In the genomic region with DNA sequence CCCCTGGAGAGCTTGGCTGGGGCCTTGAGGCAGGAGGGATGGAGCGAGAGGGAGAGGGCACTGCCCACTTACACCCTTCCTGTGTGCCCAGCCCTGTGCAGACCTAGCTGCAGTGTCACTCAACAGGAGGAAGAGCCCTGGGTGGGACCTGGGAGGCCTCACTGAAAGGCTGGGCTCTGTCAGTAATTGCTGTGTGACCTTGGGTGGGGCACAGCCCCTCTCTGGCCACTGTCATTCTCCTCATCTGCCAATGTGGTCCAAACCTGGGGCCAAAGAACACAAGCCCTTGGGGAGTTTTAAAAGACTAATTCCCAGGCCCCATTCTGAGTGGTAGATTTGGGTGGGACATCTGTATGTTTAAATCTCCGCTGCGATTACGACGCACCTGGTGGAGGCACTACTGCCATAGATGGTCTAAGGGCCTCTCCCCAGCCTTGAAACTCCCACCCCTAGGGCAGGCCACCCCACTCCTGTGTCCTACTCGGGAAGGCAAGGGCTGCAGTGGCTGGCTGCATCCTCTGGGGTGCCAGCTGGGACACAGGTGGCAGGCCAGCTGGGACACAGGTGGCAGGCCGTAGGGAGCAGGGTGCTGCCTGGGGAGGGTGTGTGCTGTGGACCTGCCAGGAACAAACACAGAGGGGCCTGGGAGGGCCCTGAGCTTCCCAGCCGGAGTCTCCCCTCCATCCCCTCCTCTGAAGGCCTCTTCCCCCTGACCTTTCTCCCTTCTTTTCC, we compare ENCODE assay signal across 14 cellular contexts. TPM values are rescaled to one million over a fixed set of nuclear protein-coding genes. Genes with fewer than 3 reads are reported as not detected.
DNase-seq lines count a peak whose midpoint lies in the region; ATAC-seq, FAIRE-seq and TF ChIP-seq lines count a peak whose summit lies in the region.
"Had no signal": no experiment of that assay in that cellular context is flagged by ENCODE, and none has a peak within 500 bp of the region (broad histone marks: within the 10 kb centered on the region; RNA-seq: fewer than 3 reads in every experiment).

No MANE protein-coding gene starts in this region.

- TF ChIP-seq CTCF in Panc1 (IDR thresholded peaks at IDR 0.05) = no peak

- H3K9me3 ChIP-seq in Panc1 (ENCODE audit: control insufficient read depth, insufficient read depth, low read depth, low read length) (no peaks in the 10 kb centered on the region), small intestine (ENCODE audit: control insufficient read depth, low read depth) (no peaks in the 10 kb centered on the region)
- H3K9me3 ChIP-seq: upper lobe of left lung had no signal

- H3K27me3 ChIP-seq in Panc1 (ENCODE audit: control insufficient read depth, insufficient read depth, low read length) (no peaks in the 10 kb centered on the region), small intestine (ENCODE audit: control insufficient read depth in 2 of 2, insufficient read depth in 2 of 2, low read length in 2 of 2) (no peaks in the 10 kb centered on the region)
- H3K27me3 ChIP-seq: upper lobe of left lung had no signal

- WGBS in small intestine, 3 donors = 61 to 74% (median 65%) methylated on average over 8 of the region's 8 CpGs

- no peak for FAIRE-seq in small intestine (lab: Jason Lieb, UNC)
- FAIRE-seq: GM12891, H54 had no signal

- H3K4me1 ChIP-seq in Panc1 (ENCODE audit: control insufficient read depth, insufficient read depth, low read length) (no peaks in the 10 kb centered on the region), small intestine (ENCODE audit: control insufficient read depth in 2 of 2, insufficient read depth in 1 of 2, low read depth in 1 of 2, low read length in 1 of 2) (no peaks in the 10 kb centered on the region)

- no peaks in the 10 kb centered on the region for H3K36me3 ChIP-seq in Panc1 (ENCODE audit: control insufficient read depth, insufficient read depth, low read length)
- H3K36me3 ChIP-seq in small intestine (ENCODE audit: control insufficient read depth in 2 of 2, insufficient read depth in 2 of 2, low read length in 2 of 2) = no peaks in the 10 kb centered on the region
- H3K36me3 ChIP-seq: upper lobe of left lung had no signal

- POLR2A ChIA-PET in Panc1 (lab: Charles Lee) = no interaction called here

- H3K4me3 ChIP-seq in Panc1 (ENCODE audit: low read depth in 2 of 2, low read length in 2 of 2) (no peak overlapping the region), small intestine (ENCODE audit: low read depth in 1 of 2, low read length in 2 of 2) (no peak overlapping the region)
- H3K4me3 ChIP-seq: upper lobe of left lung had no signal

- H3K27ac ChIP-seq in Panc1 (ENCODE audit: low read length) (no peak overlapping the region), cingulate gyrus (ENCODE audit: low read depth, low read length) (peak overlapping the region; percentile 82), small intestine (ENCODE audit: low read depth in 1 of 2, low read length in 1 of 2) (no peak overlapping the region)
- H3K27ac ChIP-seq: 22Rv1 had no signal

- CTCF ChIA-PET in Panc1 (lab: Charles Lee) = no interaction called here

- DNase-seq in DMS 273 (lab: John Stamatoyannopoulos, UW; ENCODE audit: unreplicated experiment) (peak; percentile 73), DMS 273 treated with DMSO at 0.1 percent for 48 hours (lab: John Stamatoyannopoulos, UW) (no peak), Panc1 (ENCODE audit: low read depth, low spot score) (no peak), small intestine (peak; percentile 47), NCI-H187 treated with DMSO at 0.1 percent for 48 hours (lab: John Stamatoyannopoulos, UW) (no peak)
- DNase-seq: activated CD4-positive, alpha-beta memory T cell treated with anti-CD3 and anti-CD28 coated beads, Interleukin-2, amount 10 ng/mL, durations not matched to agents 7 days and 5 days; NCI-H1436 treated with DMSO at 0.1 percent for 48 hours; upper lobe of left lung had no signal

- in situ Hi-C loops in Panc1 (cut with HindIII; ENCODE audit: low pct_unique_long_range_greater_than_20kb, low sequenced_read_pairs) = no loop called here

- ATAC-seq in Panc1 (0 out of 2 replicates have a peak, but pooled peaks have one; percentile 53), GM19351 (IDR thresholded peaks at IDR 0.05; ENCODE audit: unreplicated experiment) (no peak), GM18505 (IDR thresholded peaks at IDR 0.05; ENCODE audit: unreplicated experiment) (no peak)

- intact Hi-C loops in Panc1 (cut with micrococcal nuclease; ENCODE audit: unreplicated experiment) = no loop called here

- BruUV-seq in Panc1 (replicated peaks; lab: Mats Ljungman, UMichigan) = no TSS peak

- TF ChIP-seq POLR2A in GM18505 (IDR thresholded peaks at IDR 0.05; ENCODE audit: borderline replicate concordance, extremely low read depth, insufficient read depth, insufficient read length) = no peak

RNA-seq across cellular contexts. Expression of gene SOX10, which starts 12.3 kb away (rescaled TPM):
- not detected for total RNA-seq in Panc1 (2021; ENCODE audit: unreplicated experiment)
- polyA plus RNA-seq in Panc1 (2012; ENCODE audit: insufficient read length) = not detected
- polyA plus RNA-seq in small intestine = 1 to 10 TPM in 1 of 3 donors, under 1 TPM in 1, not detected in 1; 0.27 to 2.8 TPM
- total RNA-seq: activated CD4-positive, alpha-beta memory T cell treated with anti-CD3 and anti-CD28 coated beads, Interleukin-2, amount 10 ng/mL, durations not matched to agents 7 days and 5 days had no signal

RNA-seq across cellular contexts. Expression of gene POLR2F, which starts 43.2 kb away (rescaled TPM):
- total RNA-seq in Panc1 (2021; ENCODE audit: unreplicated experiment) = 89.7 TPM
- 141 TPM for polyA plus RNA-seq in Panc1 (2012; ENCODE audit: insufficient read length)
- polyA plus RNA-seq in small intestine = 100 to 1,000 TPM; 102 to 146 (median 113) TPM

RNA-seq across cellular contexts. Expression of gene C22orf23, which starts 43.3 kb away (rescaled TPM):
- 0.49 TPM for total RNA-seq in Panc1 (2021; ENCODE audit: unreplicated experiment)
- polyA plus RNA-seq in Panc1 (2012; ENCODE audit: insufficient read length) = 2.5 TPM
- under 1 TPM in 1 of 3 donors, not detected in 2; 0.24 TPM for polyA plus RNA-seq in small intestine
- total RNA-seq: activated CD4-positive, alpha-beta memory T cell treated with anti-CD3 and anti-CD28 coated beads, Interleukin-2, amount 10 ng/mL, durations not matched to agents 7 days and 5 days had no signal

Comparison
In these comparisons a context has a peak if more than half of its experiments do, and no peak if none do; other contexts are left out.
1. DNase-seq: peak in DMS 273 (single experiment) and small intestine (single experiment); none in DMS 273 treated with DMSO at 0.1 percent for 48 hours (single experiment), Panc1 (single experiment) and NCI-H187 treated with DMSO at 0.1 percent for 48 hours (single experiment).